Comparison of ENCODE assay signal across 15 cellular contexts in the genomic region with DNA sequence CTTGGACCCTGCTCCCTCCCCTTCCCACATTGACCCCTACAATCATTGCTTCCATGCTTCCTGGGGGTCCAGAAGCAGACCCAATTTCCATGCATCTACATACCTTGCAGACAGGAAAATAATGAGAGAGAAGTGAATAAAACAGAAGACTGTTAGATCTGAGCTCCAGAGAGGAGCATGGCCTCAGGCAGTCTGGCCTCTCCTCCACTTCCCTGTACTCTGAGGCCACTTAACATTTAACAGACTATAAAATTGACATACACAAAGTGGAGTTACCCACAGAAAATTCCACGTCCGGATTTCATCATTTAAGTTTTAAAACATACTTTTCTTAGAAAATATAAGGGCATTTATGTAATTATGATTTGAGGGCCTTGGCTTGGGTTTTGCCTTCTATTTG. TPM values are rescaled to one million over a fixed set of nuclear protein-coding genes. Genes with fewer than 3 reads are reported as not detected.
A peak's percentile ranks its signal among the peaks of the same experiment; 100 is the strongest.
DNase-seq lines count a peak whose midpoint lies in the region; ATAC-seq and TF ChIP-seq lines count a peak whose summit lies in the region.
"Had no signal": no experiment of that assay in that cellular context is flagged by ENCODE, and none has a peak within 500 bp of the region (broad histone marks: within the 10 kb centered on the region; RNA-seq: fewer than 3 reads in every experiment).

No MANE protein-coding gene starts in this region.

- ATAC-seq in GM18498 (IDR thresholded peaks at IDR 0.05; ENCODE audit: unreplicated experiment) = no peak
- ATAC-seq: GM23338 had no signal

- H3K27ac Mint-ChIP-seq in nephron = peak overlapping the region; percentile 19 to 48 (median 21)
- H3K27ac Mint-ChIP-seq: CD4-positive, alpha-beta memory T cell; GM23338 had no signal

- H3K36me3 ChIP-seq in HEK293 (ENCODE audit: control insufficient read depth in 2 of 2, insufficient read depth in 1 of 2, low read length in 2 of 2) (no peaks in the 10 kb centered on the region), WERI-Rb-1 (peaks cover 6% of the 10 kb centered on the region)
- H3K36me3 ChIP-seq: BE2C had no signal

- H3K27ac ChIP-seq in HEK293 (ENCODE audit: extremely low read depth, low read depth, low read length) (no peak overlapping the region), WERI-Rb-1 (peak overlapping the region; percentile 40)
- H3K27ac ChIP-seq: C4-2B had no signal

- H3K4me3 ChIP-seq in HEK293 (ENCODE audit: low read depth, low read length) (no peak overlapping the region), WERI-Rb-1 (ENCODE audit: low read depth, low read length) (no peak overlapping the region)
- H3K4me3 ChIP-seq: GM23338 had no signal

- H3K9me3 ChIP-seq in HEK293 (ENCODE audit: control insufficient read depth, insufficient read depth, low read depth, low read length) (no peaks in the 10 kb centered on the region), WERI-Rb-1 (ENCODE audit: severe bottlenecking) (no peaks in the 10 kb centered on the region)
- H3K9me3 ChIP-seq: BE2C had no signal

- H3K9me3 Mint-ChIP-seq in nephron = no peaks in the 10 kb centered on the region
- H3K9me3 Mint-ChIP-seq: CD4-positive, alpha-beta memory T cell; GM23338 had no signal

- peaks cover 9% of the 10 kb centered on the region for H3K4me1 ChIP-seq in HEK293 (ENCODE audit: control insufficient read depth, insufficient read depth, low read length)
- H3K4me1 ChIP-seq: BE2C had no signal

- POLR2A ChIA-PET in HEK293 (lab: Yijun Ruan, JAX) = no interaction called here

- peaks cover 48% of the 10 kb centered on the region for H3K4me1 Mint-ChIP-seq in nephron

- no peaks in the 10 kb centered on the region for H3K36me3 Mint-ChIP-seq in nephron (ENCODE audit: low read depth)
- H3K36me3 Mint-ChIP-seq: CD4-positive, alpha-beta memory T cell had no signal

- no peaks in the 10 kb centered on the region for H3K27me3 ChIP-seq in WERI-Rb-1 (ENCODE audit: insufficient read depth, low read depth, severe bottlenecking)
- H3K27me3 ChIP-seq: BE2C had no signal

- peaks cover 41% of the 10 kb centered on the region for H3K27me3 Mint-ChIP-seq in nephron (ENCODE audit: low read depth)

- peak overlapping the region; percentile 36 to 72 (median 48) for H3K4me3 Mint-ChIP-seq in nephron
- H3K4me3 Mint-ChIP-seq: GM23338 had no signal

- CTCF ChIA-PET in HEK293 (lab: Yijun Ruan, JAX) = interaction anchor here (0.6 to 1.1 kb wide), 3 partner anchors 12 to 71 kb away, joined by 3 read pairs; no protein-coding TSS in a partner anchor

- DNase-seq in WERI-Rb-1 (no peak), NCI-H748 treated with DMSO at 0.1 percent for 48 hours (lab: John Stamatoyannopoulos, UW) (no peak), GM19240 (ENCODE audit: insufficient read length, low spot score) (no peak), HT-29 (ENCODE audit: low spot score) (no peak)
- DNase-seq: BE2C; CD4-positive, alpha-beta memory T cell; DMS79; EL; GDM1; H7 had no signal

- TF ChIP-seq CTCF in HEK293 (tag by site-specific recombination; IDR thresholded peaks at IDR 0.05) (no peak), WERI-Rb-1 (IDR thresholded peaks at IDR 0.05; ENCODE audit: low read depth, low read length) (no peak), nephron (IDR thresholded peaks at IDR 0.05; ENCODE audit: unreplicated experiment in 3 of 3) (no peak)

TF ChIP-seq in HEK293, 187 proteins besides CTCF, POLR2A, EP300 and RAD21:
- TF ChIP-seq PRDM6 (tag by site-specific recombination; IDR thresholded peaks at IDR 0.05) (peak; percentile 62), KLF1 (tag by site-specific recombination; IDR thresholded peaks at IDR 0.05) (no peak), ZNF600 (tag by site-specific recombination; IDR thresholded peaks at IDR 0.05) (no peak), ZNF391 (tag by site-specific recombination; IDR thresholded peaks at IDR 0.05; ENCODE audit: borderline replicate concordance, low read depth) (no peak), ZNF549 (tag by site-specific recombination; IDR thresholded peaks at IDR 0.05) (no peak), ZNF629 (tag by site-specific recombination; IDR thresholded peaks at IDR 0.05) (no peak)
- TF ChIP-seq, protein P1, sequence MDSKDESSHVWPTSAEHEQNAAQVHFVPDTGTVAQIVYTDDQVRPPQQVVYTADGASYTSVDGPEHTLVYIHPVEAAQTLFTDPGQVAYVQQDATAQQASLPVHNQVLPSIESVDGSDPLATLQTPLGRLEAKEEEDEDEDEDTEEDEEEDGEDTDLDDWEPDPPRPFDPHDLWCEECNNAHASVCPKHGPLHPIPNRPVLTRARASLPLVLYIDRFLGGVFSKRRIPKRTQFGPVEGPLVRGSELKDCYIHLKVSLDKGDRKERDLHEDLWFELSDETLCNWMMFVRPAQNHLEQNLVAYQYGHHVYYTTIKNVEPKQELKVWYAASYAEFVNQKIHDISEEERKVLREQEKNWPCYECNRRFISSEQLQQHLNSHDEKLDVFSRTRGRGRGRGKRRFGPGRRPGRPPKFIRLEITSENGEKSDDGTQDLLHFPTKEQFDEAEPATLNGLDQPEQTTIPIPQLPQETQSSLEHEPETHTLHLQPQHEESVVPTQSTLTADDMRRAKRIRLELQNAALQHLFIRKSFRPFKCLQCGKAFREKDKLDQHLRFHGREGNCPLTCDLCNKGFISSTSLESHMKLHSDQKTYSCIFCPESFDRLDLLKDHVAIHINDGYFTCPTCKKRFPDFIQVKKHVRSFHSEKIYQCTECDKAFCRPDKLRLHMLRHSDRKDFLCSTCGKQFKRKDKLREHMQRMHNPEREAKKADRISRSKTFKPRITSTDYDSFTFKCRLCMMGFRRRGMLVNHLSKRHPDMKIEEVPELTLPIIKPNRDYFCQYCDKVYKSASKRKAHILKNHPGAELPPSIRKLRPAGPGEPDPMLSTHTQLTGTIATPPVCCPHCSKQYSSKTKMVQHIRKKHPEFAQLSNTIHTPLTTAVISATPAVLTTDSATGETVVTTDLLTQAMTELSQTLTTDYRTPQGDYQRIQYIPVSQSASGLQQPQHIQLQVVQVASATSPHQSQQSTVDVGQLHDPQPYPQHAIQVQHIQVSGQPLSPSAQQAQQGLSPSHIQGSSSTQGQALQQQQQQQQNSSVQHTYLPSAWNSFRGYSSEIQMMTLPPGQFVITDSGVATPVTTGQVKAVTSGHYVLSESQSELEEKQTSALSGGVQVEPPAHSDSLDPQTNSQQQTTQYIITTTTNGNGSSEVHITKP (tag by site-specific recombination; IDR thresholded peaks at IDR 0.05) = peak; percentile 49; the same call in 1 of the 2 replicates

RNA-seq across cellular contexts. Expression of gene PRSS12, which starts 2.1 kb away (rescaled TPM):
- total RNA-seq in HT-29 (2014; rRNA removed; shearing (Covaris generic)) = 2.8 and 4.3 TPM in 2 replicates
- total RNA-seq: CD4-positive, alpha-beta memory T cell had no signal
